In the genomic region with DNA sequence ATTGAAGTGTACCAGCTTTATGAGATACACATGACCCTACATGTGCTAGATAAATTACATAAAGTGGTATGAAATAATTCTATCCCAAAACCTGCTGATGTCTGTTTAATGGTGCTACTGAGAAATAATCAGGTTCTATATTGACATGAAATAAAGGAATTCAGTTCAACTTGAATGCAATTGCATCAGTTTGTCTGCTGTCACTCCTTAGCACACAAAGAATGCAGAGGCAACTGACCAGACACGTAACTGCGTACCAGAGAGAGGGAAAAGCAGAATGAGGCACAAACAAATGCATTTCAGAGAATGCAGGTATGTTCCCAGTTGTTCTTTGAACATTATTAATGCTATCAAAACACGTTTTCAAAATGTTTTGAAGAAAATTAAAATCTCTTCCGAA, we compare ENCODE assay signal across 29 cellular contexts.
"Had no signal": no experiment of that assay in that cellular context is flagged by ENCODE, and none has a peak within 500 bp of the region (broad histone marks: within the 10 kb centered on the region; RNA-seq: fewer than 3 reads in every experiment).

No MANE protein-coding gene starts in this region.

- H3K4me1 ChIP-seq: parathyroid adenoma, psoas muscle, uterus had no signal

- H3K4me3 Mint-ChIP-seq: naive thymus-derived CD8-positive, alpha-beta T cell; natural killer cell treated with Interleukin-12 subunit alpha and Interleukin-12 subunit beta and Interleukin-15 and Interleukin-18, amount 100 ng/mL, for 72 hours; nephron progenitor cell; neural crest cell; stimulated activated memory B cell treated with anti-CD40 and anti-IgM and Interleukin-4, amounts not matched to agents 10 μg/mL and 1 μg/mL and 100 μg/mL, for 72 hours; stimulated activated naive CD8-positive, alpha-beta T cell treated with anti-CD3 and anti-CD28 coated beads, Interleukin-15, Interleukin-2, amounts not matched to agents 100 ng/mL and 50 ng/mL, for 24 hours; type B pancreatic cell had no signal

- H3K9me3 Mint-ChIP-seq: naive B cell; naive thymus-derived CD8-positive, alpha-beta T cell; natural killer cell treated with Interleukin-12 subunit alpha and Interleukin-12 subunit beta and Interleukin-15 and Interleukin-18, amount 100 ng/mL, for 72 hours; nephron progenitor cell; neural crest cell; stimulated activated memory B cell treated with anti-CD40 and anti-IgM and Interleukin-4, amounts not matched to agents 10 μg/mL and 1 μg/mL and 100 μg/mL, for 72 hours; stimulated activated naive CD8-positive, alpha-beta T cell treated with anti-CD3 and anti-CD28 coated beads, Interleukin-15, Interleukin-2, amounts not matched to agents 100 ng/mL and 50 ng/mL, for 24 hours; type B pancreatic cell had no signal

- H3K27me3 ChIP-seq: neutrophil, ovary, stomach, thyroid gland, tibial nerve, upper lobe of right lung, uterus had no signal

- H3K36me3 Mint-ChIP-seq: naive B cell; naive thymus-derived CD8-positive, alpha-beta T cell; natural killer cell treated with Interleukin-12 subunit alpha and Interleukin-12 subunit beta and Interleukin-15 and Interleukin-18, amount 100 ng/mL, for 72 hours; stimulated activated memory B cell treated with anti-CD40 and anti-IgM and Interleukin-4, amounts not matched to agents 10 μg/mL and 1 μg/mL and 100 μg/mL, for 72 hours; type B pancreatic cell had no signal

- H3K27ac ChIP-seq: neutrophil, ovary, parathyroid adenoma, psoas muscle, thoracic aorta, upper lobe of right lung, uterus had no signal

- H3K4me3 ChIP-seq: ovary, psoas muscle, skin epidermis, stomach, thoracic aorta, thyroid gland, tibial nerve, upper lobe of right lung, uterus had no signal

- H3K27ac Mint-ChIP-seq: naive thymus-derived CD8-positive, alpha-beta T cell; natural killer cell treated with Interleukin-12 subunit alpha and Interleukin-12 subunit beta and Interleukin-15 and Interleukin-18, amount 100 ng/mL, for 72 hours; progenitor cell of endocrine pancreas; stimulated activated memory B cell treated with anti-CD40 and anti-IgM and Interleukin-4, amounts not matched to agents 10 μg/mL and 1 μg/mL and 100 μg/mL, for 72 hours; stimulated activated naive CD8-positive, alpha-beta T cell treated with anti-CD3 and anti-CD28 coated beads, Interleukin-15, Interleukin-2, amounts not matched to agents 100 ng/mL and 50 ng/mL, for 24 hours; type B pancreatic cell had no signal

- H3K27me3 Mint-ChIP-seq: type B pancreatic cell had no signal

- H3K79me2 ChIP-seq: parathyroid adenoma had no signal

- H3K9me3 ChIP-seq: neutrophil, ovary, psoas muscle, stomach, thoracic aorta, thyroid gland, tibial nerve, upper lobe of right lung, uterus had no signal

- H3K36me3 ChIP-seq: neutrophil, ovary, stomach, thoracic aorta, thyroid gland, tibial nerve, upper lobe of right lung, uterus had no signal

- DNase-seq: naive B cell; naive thymus-derived CD8-positive, alpha-beta T cell; nephron progenitor cell; nucleus accumbens; ovary; posterior cingulate gyrus; psoas muscle; right cardiac atrium; stimulated activated CD4-positive, alpha-beta T cell treated with anti-CD3 and anti-CD28 coated beads, Interleukin-1b, Interleukin-23, amount 100 ng/mL, for 48 hours; stimulated activated CD4-positive, alpha-beta T cell treated with anti-CD3 and anti-CD28 coated beads, Interleukin-4, amount 100 ng/mL, for 1 hour; stimulated activated CD4-positive, alpha-beta T cell treated with anti-CD3 and anti-CD28 coated beads, Interleukin-4, amount 100 ng/mL, for 4 hours; stimulated activated CD8-positive, alpha-beta memory T cell treated with anti-CD3 and anti-CD28 coated beads, Interleukin-4, amount 100 ng/mL, for 48 hours; stimulated activated naive CD4-positive, alpha-beta T cell; stomach; thyroid gland; upper lobe of right lung; uterus had no signal

- H3K9ac ChIP-seq: parathyroid adenoma had no signal

- H2AFZ ChIP-seq: parathyroid adenoma had no signal

- ATAC-seq: naive thymus-derived CD8-positive, alpha-beta T cell; natural killer cell treated with Interleukin-12 subunit alpha and Interleukin-12 subunit beta and Interleukin-15 and Interleukin-18, amount 100 ng/mL, for 72 hours; psoas muscle; right cardiac atrium; sciatic nerve; stimulated activated memory B cell treated with anti-CD40 and anti-IgM and Interleukin-4, amounts not matched to agents 10 μg/mL and 1 μg/mL and 100 μg/mL, for 72 hours; upper lobe of right lung had no signal
